Comparison of ENCODE assay signal across 16 cellular contexts in the genomic region with DNA sequence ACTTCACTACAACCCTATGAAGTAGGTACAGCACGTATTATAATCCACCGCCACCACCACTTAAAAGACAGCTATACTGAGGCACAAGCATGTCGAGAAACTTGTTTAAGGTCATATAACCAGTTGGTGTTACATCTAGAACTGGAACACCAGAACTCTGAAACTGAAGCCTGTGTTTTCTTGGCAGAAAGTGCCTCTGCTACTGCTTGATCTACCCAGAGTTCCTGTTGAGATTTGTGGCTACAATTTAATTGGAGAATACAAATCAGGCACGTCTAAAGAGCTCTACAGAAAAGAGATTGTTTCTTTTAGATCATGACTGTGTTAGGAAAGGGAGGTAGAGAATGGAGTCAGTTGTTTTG. TPM values are rescaled to one million over a fixed set of nuclear protein-coding genes. Genes with fewer than 3 reads are reported as not detected.
DNase-seq lines count a peak whose midpoint lies in the region; ATAC-seq and TF ChIP-seq lines count a peak whose summit lies in the region.
"Had no signal": no experiment of that assay in that cellular context is flagged by ENCODE, and none has a peak within 500 bp of the region (broad histone marks: within the 10 kb centered on the region; RNA-seq: fewer than 3 reads in every experiment).

No MANE protein-coding gene starts in this region.

- H3K36me3 ChIP-seq in mesenchymal stem cell (ENCODE audit: control insufficient read depth in 1 of 2, insufficient read depth in 2 of 2, low read depth in 1 of 2, low read length in 2 of 2), result no peaks in the 10 kb centered on the region
- H3K36me3 ChIP-seq in thyroid gland, result no peaks in the 10 kb centered on the region
- H3K36me3 ChIP-seq: sigmoid colon, thoracic aorta had no signal

- H3K23ac ChIP-seq in mesenchymal stem cell (ENCODE audit: low read length in 2 of 2), result peak overlapping the region in 1 of 2 experiments; percentile 40

- peak overlapping the region in 1 of 2 experiments; percentile 11 for H3K18ac ChIP-seq in mesenchymal stem cell (ENCODE audit: low read depth in 1 of 2, low read length in 2 of 2)

- no peak overlapping the region for H3K4ac ChIP-seq in mesenchymal stem cell (ENCODE audit: low read depth in 1 of 2, low read length in 2 of 2)

- no peak overlapping the region for H3K4me2 ChIP-seq in mesenchymal stem cell (ENCODE audit: low read length, poor library complexity, severe bottlenecking)

- no peak overlapping the region for H2BK5ac ChIP-seq in mesenchymal stem cell (ENCODE audit: low read depth, low read length, poor library complexity, severe bottlenecking)

- H3K9me3 ChIP-seq in mesenchymal stem cell (ENCODE audit: control insufficient read depth, low read length) (no peaks in the 10 kb centered on the region), thyroid gland (no peaks in the 10 kb centered on the region)
- H3K9me3 ChIP-seq: sigmoid colon, thoracic aorta had no signal

- peaks cover 7% of the 10 kb centered on the region for H3K4me1 ChIP-seq in mesenchymal stem cell (ENCODE audit: control insufficient read depth, insufficient read depth, low read depth, low read length)
- peaks cover 9 to 11% of the 10 kb centered on the region in 2 donors for H3K4me1 ChIP-seq in thyroid gland

- H3K9ac ChIP-seq in mesenchymal stem cell (ENCODE audit: low read length), result no peak overlapping the region

- no peak overlapping the region for H2AFZ ChIP-seq in mesenchymal stem cell (ENCODE audit: low read depth, low read length)

- no peak overlapping the region for H4K91ac ChIP-seq in mesenchymal stem cell (ENCODE audit: low read length)

- no peak overlapping the region for H2BK120ac ChIP-seq in mesenchymal stem cell (ENCODE audit: low read depth, low read length)

- no peak overlapping the region for H2AK5ac ChIP-seq in mesenchymal stem cell (ENCODE audit: low read length, severe bottlenecking)

- H2BK12ac ChIP-seq in mesenchymal stem cell (ENCODE audit: low read length in 2 of 2), result no peak overlapping the region

- H3K4me3 ChIP-seq in mesenchymal stem cell (ENCODE audit: insufficient read depth in 1 of 2, low read depth in 1 of 2, low read length in 2 of 2) (no peak overlapping the region), thyroid gland (replicated peaks in 1 of 3) (no peak overlapping the region)
- H3K4me3 ChIP-seq: sigmoid colon, thoracic aorta had no signal

- H4K8ac ChIP-seq in mesenchymal stem cell (ENCODE audit: low read length), result peak overlapping the region; percentile 37

- H3K27me3 ChIP-seq in mesenchymal stem cell (ENCODE audit: control insufficient read depth in 1 of 2, insufficient read depth in 1 of 2, low read length in 2 of 2), result no peaks in the 10 kb centered on the region
- no peaks in the 10 kb centered on the region for H3K27me3 ChIP-seq in thyroid gland
- H3K27me3 ChIP-seq: sigmoid colon had no signal

- intact Hi-C loops in thyroid gland (cut with DNase I) (loop anchor here (10.0 kb wide), 1 partner anchor 71 kb away; no protein-coding TSS in a partner anchor), sciatic nerve (cut with DNase I) (no loop called here)

- no peak for ATAC-seq in sciatic nerve
- ATAC-seq: activated CD8-positive, alpha-beta T cell treated with anti-CD3 and anti-CD28 coated beads for 36 hours had no signal

- peak overlapping the region; percentile 24 for H3K27ac ChIP-seq in caudate nucleus (ENCODE audit: low read depth, low read length)
- H3K27ac ChIP-seq in mesenchymal stem cell (ENCODE audit: low read length, poor library complexity, severe bottlenecking), result no peak overlapping the region
- peak overlapping the region in 2 of 3 donors; percentile 6 to 18 for H3K27ac ChIP-seq in thyroid gland
- H3K27ac ChIP-seq: sigmoid colon, thoracic aorta had no signal

- peaks cover 2% of the 10 kb centered on the region for H3K79me1 ChIP-seq in mesenchymal stem cell (replicated peaks; ENCODE audit: low read length, poor library complexity, severe bottlenecking)

- H2BK15ac ChIP-seq in mesenchymal stem cell (ENCODE audit: low read depth, poor library complexity, severe bottlenecking), result no peak overlapping the region

- no peak for TF ChIP-seq POLR2A in thyroid gland (IDR thresholded peaks at IDR 0.05)

- DNase-seq in DMS79 treated with DMSO at 0.1 percent for 48 hours (lab: John Stamatoyannopoulos, UW), result peak; percentile 18
- no peak for DNase-seq in DMS79 (lab: John Stamatoyannopoulos, UW)
- DNase-seq in caudate nucleus (lab: John Stamatoyannopoulos, UW), result no peak
- no peak for DNase-seq in mesenchymal stem cell
- no peak for DNase-seq in thyroid gland
- DNase-seq in sciatic nerve (ENCODE audit: low spot score), result no peak
- DNase-seq in HPDE6-E6E7 (ENCODE audit: extremely low spot score), result no peak
- DNase-seq in SIG-M5 treated with dmso at 0.1 percent for 504 hours (lab: John Stamatoyannopoulos, UW; ENCODE audit: unreplicated experiment), result no peak
- DNase-seq: activated CD8-positive, alpha-beta T cell treated with anti-CD3 and anti-CD28 coated beads for 36 hours; activated gamma-delta T cell treated with Interleukin-2 at 50 U/mL for 16 hours; COR-L47; naive B cell; NCI-H2227 treated with DMSO at 0.1 percent for 48 hours; sigmoid colon; T-helper 2 cell had no signal

- TF ChIP-seq CTCF in thyroid gland (IDR thresholded peaks at IDR 0.05), result no peak

- WGBS in mesenchymal stem cell, result 86% methylated on average over 4 of the region's 4 CpGs
- 50 to 55% methylated on average over 4 of the region's 4 CpGs for WGBS in thyroid gland, 2 donors

- H3K14ac ChIP-seq in mesenchymal stem cell (ENCODE audit: low read length in 2 of 2), result no peak overlapping the region

RNA-seq across cellular contexts. Expression of gene ADD3, which starts 4.3 kb away (rescaled TPM):
- polyA plus RNA-seq in mesenchymal stem cell (2013, experiment 1 of 2), result 75.7 TPM
- polyA plus RNA-seq in mesenchymal stem cell (2013, experiment 2 of 2), result 72.5 TPM
- 100 to 1,000 TPM; 257 to 644 (median 358) TPM for total RNA-seq in thyroid gland
- 321 TPM for total RNA-seq in sciatic nerve
